ENCODE assay signal across 1 cellular context in genomic region chr22:50056214-50056972, GRCh38.
TF ChIP-seq lines count a peak whose summit lies in the region.

No MANE protein-coding gene starts in this region.

TF ChIP-seq in HepG2, 621 proteins besides CTCF, POLR2A, EP300 and RAD21:
- TF ChIP-seq ZBTB33 (CRISPR knock-in tag; IDR thresholded peaks at IDR 0.05) (0 out of 2 replicates have a peak, but pooled peaks have one; percentile 11), ZNF784 (CRISPR knock-in tag; IDR thresholded peaks at IDR 0.05; ENCODE audit: borderline replicate concordance) (no peak)
